In the genomic region with DNA sequence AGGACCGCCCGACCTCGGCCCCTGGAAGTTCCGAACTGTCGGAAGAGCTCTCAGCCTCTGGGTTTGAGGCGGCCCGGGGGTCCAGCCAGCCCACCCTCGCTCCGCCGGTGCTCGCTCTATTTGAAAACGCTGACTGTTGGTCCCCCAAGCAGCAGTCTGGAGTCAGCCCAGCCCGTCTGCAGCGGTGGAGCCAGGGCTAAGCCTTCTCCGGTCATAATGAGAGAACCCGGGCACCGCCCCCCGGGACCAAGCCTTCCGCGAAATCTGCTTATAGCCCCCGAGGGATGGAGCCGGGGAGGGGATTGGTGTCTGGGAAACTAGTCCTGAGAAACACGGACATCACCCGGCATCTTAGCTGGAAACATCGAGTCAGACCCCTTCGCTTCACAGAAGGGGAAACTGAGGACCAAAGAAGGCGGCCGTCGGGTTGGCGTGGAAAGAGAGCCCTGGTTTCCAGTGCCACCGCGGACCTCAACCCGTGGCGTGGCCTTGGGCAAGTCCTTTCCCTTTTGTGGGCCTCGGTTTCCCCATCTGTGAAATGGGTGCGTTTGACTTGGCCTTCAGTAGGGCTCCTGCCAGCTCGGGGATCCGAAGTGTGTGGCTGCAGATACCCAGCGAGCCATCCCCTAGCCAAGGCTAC, we compare ENCODE assay signal across 2 cellular contexts.
TF ChIP-seq lines count a peak whose summit lies in the region.

No MANE protein-coding gene starts in this region.

TF ChIP-seq in A549, 52 proteins besides CTCF, POLR2A, EP300 and RAD21 (continued from another document):
- TF ChIP-seq HES2 (IDR thresholded peaks at IDR 0.05) = no peak
- no peak for TF ChIP-seq JUN (IDR thresholded peaks at IDR 0.05)
- TF ChIP-seq NR3C1 (IDR thresholded peaks at IDR 0.05) = no peak
- peak; percentile 52; the same call in 1 of the 2 replicates for TF ChIP-seq HDAC2 (IDR thresholded peaks at IDR 0.05)
- TF ChIP-seq CHD4 (IDR thresholded peaks at IDR 0.05; ENCODE audit: borderline replicate concordance) = peak; percentile 85
- no peak for TF ChIP-seq MYC (IDR thresholded peaks at IDR 0.05; ENCODE audit: borderline replicate concordance, low read length)
- TF ChIP-seq HOXA7 (CRISPR knock-in tag; IDR thresholded peaks at IDR 0.05) = no peak
- TF ChIP-seq EHMT2 (IDR thresholded peaks at IDR 0.05; ENCODE audit: low read depth) = no peak
- TF ChIP-seq GATA3 (IDR thresholded peaks at IDR 0.05; ENCODE audit: borderline replicate concordance) = no peak
- TF ChIP-seq MAZ (IDR thresholded peaks at IDR 0.05; ENCODE audit: borderline replicate concordance, low read depth, low read length) = no peak

TF ChIP-seq in IMR-90, 13 proteins besides CTCF, POLR2A, EP300 and RAD21:
- TF ChIP-seq USF2 (IDR thresholded peaks at IDR 0.05; ENCODE audit: low read depth, low read length) (no peak), MAFK (IDR thresholded peaks at IDR 0.05; ENCODE audit: low read depth, low read length) (no peak), RFX5 (IDR thresholded peaks at IDR 0.05; ENCODE audit: low read depth, low read length) (no peak), RCOR1 (IDR thresholded peaks at IDR 0.05; ENCODE audit: insufficient replicate concordance, low read length) (peak; percentile 76), CHD1 (IDR thresholded peaks at IDR 0.05; ENCODE audit: low read depth, low read length) (peak; percentile 9; the same call in 1 of the 2 replicates), MAZ (IDR thresholded peaks at IDR 0.05; ENCODE audit: borderline replicate concordance, low read depth, low read length) (no peak), ELK1 (IDR thresholded peaks at IDR 0.05; ENCODE audit: borderline replicate concordance, low read depth, low read length) (no peak), BHLHE40 (IDR thresholded peaks at IDR 0.05; ENCODE audit: low read depth, low read length) (no peak)
